17 cellular contexts compared by ENCODE assay signal in the genomic region with DNA sequence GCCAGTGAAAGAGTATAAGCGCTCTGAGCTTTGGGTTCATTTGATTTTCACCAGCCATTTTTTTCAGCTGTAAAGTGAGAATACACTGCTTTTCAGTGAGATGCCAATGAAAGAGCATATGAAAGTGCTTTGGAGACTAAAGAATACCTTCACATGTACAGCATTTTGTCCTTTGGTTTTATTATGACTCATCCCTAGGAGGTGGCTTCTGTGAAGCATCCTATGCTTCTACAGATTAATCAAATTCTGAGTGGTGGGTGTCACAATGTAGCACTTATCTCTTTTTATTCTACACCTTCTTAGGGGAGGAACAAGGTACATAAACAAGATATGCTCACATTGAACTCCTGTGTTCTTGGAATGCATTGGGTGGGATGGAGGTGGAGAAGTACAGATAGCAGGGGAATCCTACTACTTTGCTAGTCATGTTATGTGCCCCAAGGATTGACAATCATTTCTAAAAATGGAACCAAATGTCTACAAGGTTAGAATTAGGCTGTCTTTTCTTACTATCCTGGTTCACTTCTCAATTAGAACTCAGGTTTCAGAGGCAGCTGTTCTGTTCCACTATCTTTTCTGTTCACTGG. TPM values are rescaled to one million over a fixed set of nuclear protein-coding genes. Genes with fewer than 3 reads are reported as not detected.
DNase-seq lines count a peak whose midpoint lies in the region; ATAC-seq and TF ChIP-seq lines count a peak whose summit lies in the region.
"Had no signal": no experiment of that assay in that cellular context is flagged by ENCODE, and none has a peak within 500 bp of the region (broad histone marks: within the 10 kb centered on the region; RNA-seq: fewer than 3 reads in every experiment).

No MANE protein-coding gene starts in this region.

- peak; percentile 61 to 87 for ATAC-seq in activated naive CD4-positive, alpha-beta T cell treated with anti-CD3 and anti-CD28 coated beads, Interleukin-2, amount 50 U/mL, for 72 hours
- ATAC-seq in HG02642 (IDR thresholded peaks at IDR 0.05; ENCODE audit: poor library complexity, unreplicated experiment) (peak; percentile 33), PC-3 (no peak)
- ATAC-seq: gastroesophageal sphincter had no signal

- H3K4me1 Mint-ChIP-seq in activated naive CD4-positive, alpha-beta T cell treated with anti-CD3 and anti-CD28 coated beads for 36 hours (ENCODE audit: low read depth): peaks cover 47% of the 10 kb centered on the region

- no peaks in the 10 kb centered on the region for H3K9me2 ChIP-seq in PC-3 (replicated peaks; ENCODE audit: low read length)

- no peaks in the 10 kb centered on the region for H3K9me3 Mint-ChIP-seq in activated naive CD4-positive, alpha-beta T cell treated with anti-CD3 and anti-CD28 coated beads, Interleukin-2, amount 50 U/mL, for 72 hours
- no peaks in the 10 kb centered on the region for H3K9me3 Mint-ChIP-seq in activated naive CD4-positive, alpha-beta T cell treated with anti-CD3 and anti-CD28 coated beads for 36 hours
- H3K9me3 Mint-ChIP-seq: mesothelial cell of epicardium had no signal

- intact Hi-C loops in activated naive CD4-positive, alpha-beta T cell treated with anti-CD3 and anti-CD28 coated beads for 36 hours (cut with micrococcal nuclease): loop anchor here (2.0 kb wide), 1 partner anchor 16 kb away; no protein-coding TSS in a partner anchor
- intact Hi-C loops in PC-3 (cut with micrococcal nuclease) (no loop called here), sigmoid colon (cut with DNase I) (no loop called here)

- no peak overlapping the region for H2AFZ ChIP-seq in PC-3 (ENCODE audit: low read length)

- POLR2A ChIA-PET in PC-3 (lab: Charles Lee; ENCODE audit: unreplicated experiment): no interaction called here

- H3K79me2 ChIP-seq in PC-3 (ENCODE audit: low read length): peaks cover 79% of the 10 kb centered on the region

- H3K4me3 ChIP-seq in PC-3 (ENCODE audit: low read length) (no peak overlapping the region), sigmoid colon (no peak overlapping the region)
- H3K4me3 ChIP-seq: gastroesophageal sphincter, pancreas, SK-N-MC, thyroid gland had no signal

- H3K27me3 Mint-ChIP-seq in activated naive CD4-positive, alpha-beta T cell treated with anti-CD3 and anti-CD28 coated beads for 36 hours (ENCODE audit: low read depth): no peaks in the 10 kb centered on the region

- no peak overlapping the region for H3K27ac ChIP-seq in PC-3 (ENCODE audit: low read length)
- no peak overlapping the region for H3K27ac ChIP-seq in sigmoid colon
- H3K27ac ChIP-seq: gastroesophageal sphincter, pancreas, SK-N-MC, thyroid gland had no signal

- H3K36me3 Mint-ChIP-seq in activated naive CD4-positive, alpha-beta T cell treated with anti-CD3 and anti-CD28 coated beads, Interleukin-2, amount 50 U/mL, for 72 hours: peaks cover 0 to 9% of the 10 kb centered on the region in 2 donors
- peaks cover 8% of the 10 kb centered on the region for H3K36me3 Mint-ChIP-seq in activated naive CD4-positive, alpha-beta T cell treated with anti-CD3 and anti-CD28 coated beads for 36 hours (ENCODE audit: low read depth)

- 97 to 98% methylated on average over 1 of the region's 1 CpG for WGBS in sigmoid colon, 2 donors

- CTCF ChIA-PET in activated naive CD4-positive, alpha-beta T cell treated with anti-CD3 and anti-CD28 coated beads for 36 hours (lab: Charles Lee): no interaction called here
- CTCF ChIA-PET in PC-3 (lab: Charles Lee): no interaction called here

- H3K27me3 ChIP-seq in PC-3 (ENCODE audit: low read length) (no peaks in the 10 kb centered on the region), sigmoid colon (no peaks in the 10 kb centered on the region)
- H3K27me3 ChIP-seq: gastroesophageal sphincter, pancreas, thyroid gland had no signal

- no peak for TF ChIP-seq EP300 in sigmoid colon (IDR thresholded peaks at IDR 0.05)

- no peak overlapping the region for H3K4me3 Mint-ChIP-seq in activated naive CD4-positive, alpha-beta T cell treated with anti-CD3 and anti-CD28 coated beads for 36 hours
- H3K4me3 Mint-ChIP-seq: mesothelial cell of epicardium had no signal

- peaks cover under 1% of the 10 kb centered on the region; the same call in 1 of the 2 replicates for H3K4me1 ChIP-seq in PC-3 (ENCODE audit: insufficient read depth, low read length)
- H3K4me1 ChIP-seq in sigmoid colon: peaks cover 0 to 30% (median 20%) of the 10 kb centered on the region in 4 donors

- no peak for TF ChIP-seq POLR2A in sigmoid colon (IDR thresholded peaks at IDR 0.05)

- BruUV-seq in PC-3 (replicated peaks; lab: Mats Ljungman, UMichigan): no TSS peak

- TF ChIP-seq CTCF in PC-3 (conservative IDR thresholded peaks at IDR 0.05; ENCODE audit: low read depth, low read length) (no peak), sigmoid colon (IDR thresholded peaks at IDR 0.05) (no peak)

- H4K20me1 ChIP-seq in PC-3 (ENCODE audit: low read length): peaks cover 5% of the 10 kb centered on the region; the same call in 1 of the 2 replicates

- no peak overlapping the region for H3K9ac ChIP-seq in PC-3 (ENCODE audit: low read length)

- H3K36me3 ChIP-seq in PC-3 (ENCODE audit: low read depth, low read length): no peaks in the 10 kb centered on the region; the same call in 1 of the 2 replicates
- H3K36me3 ChIP-seq in sigmoid colon: peaks cover 0 to 15% (median 5%) of the 10 kb centered on the region in 4 donors
- H3K36me3 ChIP-seq: pancreas had no signal

- no peak for DNase-seq in activated naive CD4-positive, alpha-beta T cell treated with anti-CD3 and anti-CD28 coated beads, Interleukin-2, amount 50 U/mL, for 72 hours (ENCODE audit: low spot score in 2 of 2)
- no peak for DNase-seq in activated naive CD4-positive, alpha-beta T cell treated with anti-CD3 and anti-CD28 coated beads for 36 hours
- DNase-seq in PC-3 (peak; percentile 8), COLO829 (ENCODE audit: low spot score) (no peak), sigmoid colon (no peak), iPS-NIHi7 (ENCODE audit: extremely low spot score) (no peak), superior temporal gyrus (ENCODE audit: extremely low spot score) (no peak)
- DNase-seq: DMS 273 treated with DMSO at 0.1 percent for 48 hours, H7, NCI-H1092, NCI-H345, pancreas, thyroid gland had no signal

- no peak overlapping the region for H3K27ac Mint-ChIP-seq in activated naive CD4-positive, alpha-beta T cell treated with anti-CD3 and anti-CD28 coated beads, Interleukin-2, amount 50 U/mL, for 72 hours
- no peak overlapping the region for H3K27ac Mint-ChIP-seq in activated naive CD4-positive, alpha-beta T cell treated with anti-CD3 and anti-CD28 coated beads for 36 hours

- no peaks in the 10 kb centered on the region for H3F3A ChIP-seq in PC-3 (ENCODE audit: low read length, unreplicated experiment)

- H3K9me3 ChIP-seq in PC-3 (ENCODE audit: low read length) (no peaks in the 10 kb centered on the region), sigmoid colon (no peaks in the 10 kb centered on the region)
- H3K9me3 ChIP-seq: gastroesophageal sphincter, pancreas, thyroid gland had no signal

- no peak overlapping the region for H3K4me2 ChIP-seq in PC-3 (ENCODE audit: low read length)

RNA-seq across cellular contexts. Expression of a gene that starts 18.7 kb away (rescaled TPM):
- total RNA-seq in activated naive CD4-positive, alpha-beta T cell treated with anti-CD3 and anti-CD28 coated beads, Interleukin-2, amount 50 U/mL, for 72 hours: 10 to 100 TPM; 17.5 to 34.9 TPM
- total RNA-seq in activated naive CD4-positive, alpha-beta T cell treated with anti-CD3 and anti-CD28 coated beads for 36 hours: 10 to 100 TPM; 35.0 to 37.8 TPM
- 14.0 TPM in 2 replicates for total RNA-seq in PC-3 (2014; rRNA removed)
- total RNA-seq in sigmoid colon: 10 to 100 TPM; 23.0 to 97.2 (median 37.8) TPM
- 10 to 100 TPM in 1 of 3 donors, 1 to 10 TPM in 2; 8.4 to 18.0 (median 8.6) TPM for polyA plus RNA-seq in sigmoid colon
